17 cellular contexts compared by ENCODE assay signal in the genomic region with DNA sequence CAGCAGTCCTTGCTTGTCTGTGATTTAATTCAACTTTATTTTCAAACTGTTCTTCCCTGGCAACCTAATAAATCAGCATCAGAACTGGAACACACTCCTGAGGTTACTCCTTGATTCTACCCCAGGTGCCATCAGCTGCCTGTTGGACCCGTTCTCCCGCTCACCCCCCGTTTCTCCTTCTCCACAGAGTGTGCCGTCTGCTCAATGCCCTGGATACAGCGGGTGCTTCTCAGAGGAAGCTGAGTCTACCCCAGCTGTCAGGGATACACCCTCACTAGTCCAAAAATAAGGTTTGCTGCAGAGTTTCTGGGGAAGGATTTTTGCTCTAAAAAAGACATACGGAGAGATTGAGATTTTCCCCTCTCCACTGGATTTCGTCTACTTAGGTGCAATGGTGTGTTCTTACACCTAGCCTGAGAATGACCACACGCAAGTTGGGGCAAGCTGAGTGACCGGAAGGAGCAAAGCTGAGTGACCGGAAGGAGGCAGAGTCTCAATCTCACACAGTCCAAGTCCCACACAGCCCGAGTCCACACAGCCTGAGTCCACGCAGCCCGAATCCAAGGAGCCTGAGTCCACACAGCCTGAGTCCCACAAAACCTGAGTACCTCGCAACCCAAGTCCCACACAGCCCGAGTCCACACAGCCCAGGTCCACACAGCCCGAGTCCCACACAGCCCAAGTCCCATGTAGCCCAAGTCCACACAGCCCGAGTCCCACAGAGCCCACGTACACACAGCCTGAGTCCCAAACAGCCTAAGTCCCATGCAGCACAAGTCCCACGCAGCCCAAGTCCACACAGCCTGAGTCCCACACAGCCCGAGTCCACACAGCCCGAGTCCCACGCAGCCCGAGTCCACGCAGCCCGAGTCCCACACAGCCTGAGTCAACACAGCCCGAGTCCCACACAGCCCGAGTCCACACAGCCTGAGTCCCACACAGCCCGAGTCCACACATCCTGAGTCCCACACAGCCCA.
DNase-seq lines count a peak whose midpoint lies in the region; ATAC-seq and FAIRE-seq lines count a peak whose summit lies in the region.
"Had no signal": no experiment of that assay in that cellular context is flagged by ENCODE, and none has a peak within 500 bp of the region (broad histone marks: within the 10 kb centered on the region; RNA-seq: fewer than 3 reads in every experiment).

No MANE protein-coding gene starts in this region.

- H3K27ac Mint-ChIP-seq in central memory CD8-positive, alpha-beta T cell (ENCODE audit: low read depth) = peak overlapping the region; percentile 35
- H3K27ac Mint-ChIP-seq: immature natural killer cell, naive B cell had no signal

- peak; percentile 38 for FAIRE-seq in HTR-8/SVneo (lab: Jason Lieb, UNC)

- H3K27me3 Mint-ChIP-seq in central memory CD8-positive, alpha-beta T cell = no peaks in the 10 kb centered on the region
- H3K27me3 Mint-ChIP-seq: naive B cell had no signal

- DNase-seq in HTR-8/SVneo (ENCODE audit: insufficient read length, low spot score) = no peak
- no peak for DNase-seq in central memory CD8-positive, alpha-beta T cell (ENCODE audit: low spot score in 2 of 2)
- DNase-seq in inferior parietal cortex (ENCODE audit: extremely low spot score) = peak; percentile 19
- peak; percentile 51 for DNase-seq in putamen (ENCODE audit: low spot score)
- no peak for DNase-seq in AG08395 (ENCODE audit: low spot score)
- DNase-seq in NCI-H69 (lab: John Stamatoyannopoulos, UW) = no peak
- DNase-seq in 8988T = no peak
- DNase-seq: activated CD4-positive, alpha-beta T cell treated with anti-CD3 and anti-CD28 coated beads for 4 hours; activated gamma-delta T cell; effector CD4-positive, alpha-beta T cell; immature natural killer cell; naive B cell; NCI-H526; stimulated activated CD4-positive, alpha-beta T cell treated with anti-CD3 and anti-CD28 coated beads, Interleukin-15, amount 100 ng/mL, for 24 hours; SW 1271 had no signal

- H3K36me3 Mint-ChIP-seq in central memory CD8-positive, alpha-beta T cell (ENCODE audit: insufficient read depth) = peaks cover 4% of the 10 kb centered on the region
- H3K36me3 Mint-ChIP-seq: immature natural killer cell, naive B cell had no signal

- no peaks in the 10 kb centered on the region for H3K9me3 Mint-ChIP-seq in central memory CD8-positive, alpha-beta T cell
- H3K9me3 Mint-ChIP-seq: immature natural killer cell had no signal

- no peak for ATAC-seq in central memory CD8-positive, alpha-beta T cell (replicated peaks; ENCODE audit: extremely low read depth, poor library complexity, severe bottlenecking)
- ATAC-seq in activated CD4-positive, CD25-positive, alpha-beta regulatory T cell treated with anti-CD3 and anti-CD28 coated beads, Interleukin-2, amount 50 U/mL, for 24 hours = no peak
- ATAC-seq: HCT116 had no signal

- H3K4me3 Mint-ChIP-seq in central memory CD8-positive, alpha-beta T cell = no peak overlapping the region
- H3K4me3 Mint-ChIP-seq: immature natural killer cell, naive B cell had no signal

- no peaks in the 10 kb centered on the region for H3K4me1 Mint-ChIP-seq in central memory CD8-positive, alpha-beta T cell
- H3K4me1 Mint-ChIP-seq: immature natural killer cell, naive B cell had no signal

Comparison
In these comparisons a context has a peak if more than half of its experiments do, and no peak if none do; other contexts are left out.
1. DNase-seq: peak in inferior parietal cortex (single experiment) and putamen (single experiment); none in HTR-8/SVneo (single experiment), central memory CD8-positive, alpha-beta T cell (0 of 2), AG08395 (single experiment), NCI-H69 (single experiment) and 8988T (single experiment).